ENCODE assay signal across 8 cellular contexts in the genomic region with DNA sequence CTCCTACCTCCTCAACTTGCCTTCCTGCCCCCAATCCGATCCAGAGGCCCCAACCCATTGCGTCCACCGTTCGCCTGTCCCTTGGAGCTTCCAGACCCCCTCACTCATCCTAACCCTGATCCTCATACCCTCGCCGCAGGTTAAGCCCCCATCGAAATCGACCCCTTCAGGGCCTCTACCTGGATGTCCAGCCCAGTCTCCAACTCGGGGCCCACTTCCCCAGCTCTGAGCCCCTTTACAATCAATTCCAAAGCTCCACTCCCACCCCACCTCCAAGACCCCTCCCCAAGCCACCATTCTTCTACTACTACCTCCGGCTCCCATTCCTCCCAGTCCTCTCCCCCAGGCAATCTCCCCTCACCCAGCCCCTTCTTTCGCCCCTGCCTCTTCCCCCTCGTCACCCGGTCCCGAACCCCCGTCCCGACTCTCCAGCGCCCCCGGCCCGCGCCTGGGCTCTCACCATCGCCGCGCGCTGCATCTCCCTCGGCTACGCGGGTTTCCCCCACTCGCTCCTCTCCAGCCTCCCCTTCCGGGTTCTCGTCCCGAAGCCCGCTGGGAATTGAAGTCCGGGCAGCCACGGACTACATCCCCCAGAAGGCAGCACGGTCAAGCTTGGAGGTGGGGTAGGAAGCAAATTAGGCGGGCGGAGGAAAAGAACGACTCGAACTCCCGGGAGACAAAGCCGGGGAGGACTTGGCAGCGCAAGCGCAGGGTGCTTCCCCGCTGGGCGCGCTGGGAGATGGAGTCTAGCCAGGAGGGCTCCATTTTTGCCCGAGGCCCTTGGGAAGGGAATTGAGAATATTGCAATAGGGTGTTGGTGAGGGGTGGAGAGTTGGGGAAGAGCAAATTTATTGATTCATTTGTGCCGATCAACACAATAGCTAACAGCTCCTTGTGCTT. TPM values are rescaled to one million over a fixed set of nuclear protein-coding genes. Genes with fewer than 3 reads are reported as not detected.
DNase-seq lines count a peak whose midpoint lies in the region; ATAC-seq and TF ChIP-seq lines count a peak whose summit lies in the region.

A gene with protein sequence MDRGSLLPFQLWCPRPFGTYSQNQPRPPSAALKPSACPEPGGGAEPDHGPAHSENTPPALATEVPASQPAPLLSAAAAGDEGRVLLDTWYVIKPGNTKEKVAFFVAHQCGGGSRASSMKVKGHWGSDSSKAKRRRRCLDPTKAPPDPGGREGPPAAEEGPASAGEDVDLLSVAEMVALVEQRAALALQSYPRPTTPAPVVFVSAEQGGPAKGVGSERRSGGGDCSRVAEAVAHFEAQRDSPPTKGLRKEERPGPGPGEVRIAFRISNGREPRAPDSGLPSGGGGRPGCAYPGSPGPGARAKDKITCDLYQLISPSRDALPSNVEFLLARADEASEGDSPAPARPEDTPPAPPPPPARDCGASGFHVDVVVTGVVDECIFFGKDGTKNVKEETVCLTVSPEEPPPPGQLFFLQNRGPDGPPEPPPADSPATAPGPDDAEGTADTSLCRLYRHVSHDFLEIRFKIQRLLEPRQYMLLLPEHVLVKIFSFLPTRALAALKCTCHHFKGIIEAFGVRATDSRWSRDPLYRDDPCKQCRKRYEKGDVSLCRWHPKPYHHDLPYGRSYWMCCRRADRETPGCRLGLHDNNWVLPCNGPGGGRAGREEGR (minus strand): TSS at position 508 of the 900 bp plus-strand sequence. CDS start 17,401 bp downstream, outside the sequence.

- H3K36me3 Mint-ChIP-seq in nephron progenitor cell (ENCODE audit: low read depth) = no peaks in the 10 kb centered on the region

- peak; percentile 99 for ATAC-seq in stimulated activated naive CD8-positive, alpha-beta T cell treated with anti-CD3 and anti-CD28 coated beads, Interleukin-15, amount 100 ng/mL, for 72 hours

- H3F3A ChIP-seq in MM.1S (ENCODE audit: insufficient read depth, low read length) = no peaks in the 10 kb centered on the region

- no peak within 1 kb of the TSS; the same call in 1 of the 2 replicates for H3K27ac ChIP-seq in MM.1S (ENCODE audit: low read length)

- H2AFZ ChIP-seq in MM.1S (ENCODE audit: low read length) = peak within 1 kb of the TSS; percentile 91

- H3K9me3 Mint-ChIP-seq in nephron progenitor cell = no peaks in the 10 kb centered on the region
- no peaks in the 10 kb centered on the region for H3K9me3 Mint-ChIP-seq in stimulated activated naive CD8-positive, alpha-beta T cell treated with anti-CD3 and anti-CD28 coated beads, Interleukin-15, amount 100 ng/mL, for 72 hours

- no peaks in the 10 kb centered on the region for H3K9me2 ChIP-seq in MM.1S (replicated peaks; ENCODE audit: insufficient read depth, low read length)

- H3K4me1 ChIP-seq in MM.1S (ENCODE audit: low read length) = 0 out of 2 replicates have a peak, but pooled peaks cover 4% of the 10 kb centered on the region

- H3K36me3 ChIP-seq in H7 (replicated peaks; ENCODE audit: control insufficient read depth, insufficient read depth, low read length) = no peaks in the 10 kb centered on the region
- no peaks in the 10 kb centered on the region for H3K36me3 ChIP-seq in MM.1S (replicated peaks; ENCODE audit: insufficient read depth, low read length)

- H3K4me3 ChIP-seq in H7 (ENCODE audit: insufficient read depth, low read depth, low read length) (peak within 1 kb of the TSS; percentile 66), MM.1S (ENCODE audit: low read length) (peak within 1 kb of the TSS; percentile 89)

- H3K4me3 Mint-ChIP-seq in nephron progenitor cell = peak within 1 kb of the TSS; percentile 95
- H3K4me3 Mint-ChIP-seq in stimulated activated naive CD8-positive, alpha-beta T cell treated with anti-CD3 and anti-CD28 coated beads, Interleukin-15, amount 100 ng/mL, for 72 hours = peak within 1 kb of the TSS; percentile 94 to 98

- H3K27me3 ChIP-seq in H7 (ENCODE audit: control insufficient read depth, insufficient read depth, low read length) (no peaks in the 10 kb centered on the region), MM.1S (replicated peaks; ENCODE audit: insufficient read depth, low read length) (no peaks in the 10 kb centered on the region)

- in situ Hi-C loops in G401 (cut with HindIII; ENCODE audit: low sequenced_read_pairs) = no loop called here

- H3K79me2 ChIP-seq in MM.1S (ENCODE audit: low read length) = peaks cover 51% of the 10 kb centered on the region

- peaks cover 23% of the 10 kb centered on the region for H3K4me1 Mint-ChIP-seq in nephron progenitor cell
- peaks cover 44% of the 10 kb centered on the region for H3K4me1 Mint-ChIP-seq in stimulated activated naive CD8-positive, alpha-beta T cell treated with anti-CD3 and anti-CD28 coated beads, Interleukin-15, amount 100 ng/mL, for 72 hours

- H4K20me1 ChIP-seq in MM.1S (ENCODE audit: insufficient read depth, low read length) = no peaks in the 10 kb centered on the region

- peaks cover 4% of the 10 kb centered on the region for H3K27me3 Mint-ChIP-seq in nephron progenitor cell (ENCODE audit: low read depth, poor library complexity)
- no peaks in the 10 kb centered on the region for H3K27me3 Mint-ChIP-seq in stimulated activated naive CD8-positive, alpha-beta T cell treated with anti-CD3 and anti-CD28 coated beads, Interleukin-15, amount 100 ng/mL, for 72 hours

- peak within 1 kb of the TSS; percentile 79 for H3K4me2 ChIP-seq in MM.1S (ENCODE audit: low read depth, low read length)

- peak within 1 kb of the TSS; percentile 43 for H3K27ac Mint-ChIP-seq in nephron progenitor cell
- peak within 1 kb of the TSS; percentile 94 to 97 for H3K27ac Mint-ChIP-seq in stimulated activated naive CD8-positive, alpha-beta T cell treated with anti-CD3 and anti-CD28 coated beads, Interleukin-15, amount 100 ng/mL, for 72 hours

- no peaks in the 10 kb centered on the region for H3K9me3 ChIP-seq in MM.1S (replicated peaks; ENCODE audit: insufficient read depth, low read length)

- TF ChIP-seq CTCF in MM.1S (IDR thresholded peaks at IDR 0.05; ENCODE audit: low read length) = peak; percentile 34
- no peak for TF ChIP-seq CTCF in nephron progenitor cell (IDR thresholded peaks at IDR 0.05)

- peak within 1 kb of the TSS; percentile 82 for H3K9ac ChIP-seq in MM.1S (ENCODE audit: low read length)

- DNase-seq in G401 (ENCODE audit: low spot score) (peak; percentile 96), H7 (peak; percentile 97), MM.1S (peak; percentile 96), SIG-M5 (lab: John Stamatoyannopoulos, UW) (peak; percentile 89), activated gamma-delta T cell (lab: John Stamatoyannopoulos, UW) (peak; percentile 68), fibroblast of the conjunctiva (ENCODE audit: low read depth) (peak; percentile 98), nephron progenitor cell (peak; percentile 93)
- DNase-seq in stimulated activated naive CD8-positive, alpha-beta T cell treated with anti-CD3 and anti-CD28 coated beads, Interleukin-15, amount 100 ng/mL, for 72 hours = peak; percentile 85 to 94

RNA-seq across cellular contexts. Expression of the gene that starts here (rescaled TPM):
- total RNA-seq in G401 (2014; rRNA removed; shearing (Covaris generic)) = 15.1 and 29.5 TPM in 2 replicates
- 26.3 and 30.0 TPM in 2 replicates for total RNA-seq in H7 (2014; rRNA removed; shearing (Covaris generic))
